17 cellular contexts compared by ENCODE assay signal in the genomic region with DNA sequence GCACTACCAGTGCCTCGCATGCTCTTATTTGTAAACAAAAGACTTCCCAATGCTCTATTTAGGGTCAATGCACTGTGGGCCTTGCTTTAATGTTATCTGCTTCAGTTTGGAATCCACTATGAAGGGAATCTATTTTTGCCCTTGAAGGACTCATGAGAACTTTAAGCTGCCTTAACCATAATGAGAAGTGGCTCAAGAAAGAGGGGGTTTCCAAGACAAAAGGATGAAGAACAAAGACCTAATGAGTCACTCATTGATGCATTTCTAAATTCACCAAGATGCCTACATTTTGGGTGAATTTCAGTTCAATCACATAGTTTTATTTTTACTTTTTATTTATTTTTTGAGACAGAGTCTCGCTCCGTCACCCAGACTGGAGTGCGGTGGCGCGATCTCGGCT.
"Had no signal": no experiment of that assay in that cellular context is flagged by ENCODE, and none has a peak within 500 bp of the region (broad histone marks: within the 10 kb centered on the region; RNA-seq: fewer than 3 reads in every experiment).

No MANE protein-coding gene starts in this region.

- H3K27me3 ChIP-seq: heart right ventricle, stomach, suprapubic skin, tibial nerve had no signal

- H3K27ac ChIP-seq: heart right ventricle, prostate gland, stomach, suprapubic skin, tibial nerve, WERI-Rb-1 had no signal

- H3K4me1 ChIP-seq: prostate gland had no signal

- H3K4me3 ChIP-seq: heart right ventricle, prostate gland, stomach, suprapubic skin, tibial nerve had no signal

- ATAC-seq: activated naive CD4-positive, alpha-beta T cell treated with anti-CD3 and anti-CD28 coated beads, Interleukin-2, amount 50 U/mL, for 72 hours; heart right ventricle; left colon; natural killer cell treated with Interleukin-12 subunit alpha and Interleukin-12 subunit beta and Interleukin-15 and Interleukin-18, amount 100 ng/mL, for 72 hours; stimulated activated effector memory CD8-positive, alpha-beta T cell treated with anti-CD3 and anti-CD28 coated beads, Interleukin-12 subunit alpha, Interleukin-12 subunit beta, amount 100 ng/mL, for 72 hours had no signal

- H3K36me3 ChIP-seq: heart right ventricle, prostate gland, stomach, suprapubic skin, tibial nerve, WERI-Rb-1 had no signal

- FAIRE-seq: keratinocyte, TTC549, urothelium cell line had no signal

- H3K9me3 ChIP-seq: heart right ventricle, prostate gland, stomach, suprapubic skin, tibial nerve had no signal

- DNase-seq: activated gamma-delta T cell treated with Interleukin-2 at 50 U/mL for 16 hours; activated T-cell treated with anti-CD3 and anti-CD28 coated beads, Interleukin-2, amount 50 U/mL, for 1 hour; aorta; heart right ventricle; left colon; stimulated activated CD4-positive, alpha-beta T cell treated with anti-CD3 and anti-CD28 coated beads, Interleukin-1b, Interleukin-23, amount 100 ng/mL, for 48 hours; stomach; WERI-Rb-1 had no signal
